Comparison of ENCODE assay signal across 11 cellular contexts in the genomic region with DNA sequence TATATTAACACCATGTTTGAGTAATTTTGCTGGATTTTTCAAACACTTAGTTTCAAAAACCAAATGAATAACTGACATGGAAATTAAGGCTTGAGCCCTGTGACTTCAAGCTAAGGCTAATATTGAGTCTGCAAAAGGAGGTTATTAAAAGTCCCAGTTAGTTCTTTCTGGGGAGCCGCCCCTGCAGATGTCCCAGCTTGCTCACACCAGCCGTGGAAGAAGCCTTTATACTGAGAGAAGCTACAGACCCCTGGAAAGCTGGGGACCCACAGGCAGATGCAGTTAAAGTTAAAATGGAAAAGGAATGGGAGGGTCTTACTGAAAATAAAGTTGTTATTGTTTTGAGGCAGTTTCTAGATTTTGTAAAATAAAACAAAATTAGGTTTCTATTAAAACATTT. TPM values are rescaled to one million over a fixed set of nuclear protein-coding genes. Genes with fewer than 3 reads are reported as not detected.
"Had no signal": no experiment of that assay in that cellular context is flagged by ENCODE, and none has a peak within 500 bp of the region (broad histone marks: within the 10 kb centered on the region; RNA-seq: fewer than 3 reads in every experiment).

No MANE protein-coding gene starts in this region.

- ATAC-seq: GM23338, HCT116 had no signal

- DNase-seq: GM23248, GOT3, H7, H9, HCEC 1CT, HFFc6 had no signal

- FAIRE-seq: H1, H54 had no signal

- H3K4me2 ChIP-seq: GM23338 had no signal

- H2AFZ ChIP-seq: GM23248, GM23338 had no signal

- H3K4me3 ChIP-seq: GM23248, GM23338, HAP-1 had no signal

- H3K9ac ChIP-seq: GM23248 had no signal

- H3K36me3 ChIP-seq: HAP-1 had no signal

- H3K27ac ChIP-seq: GM23248 had no signal

- H3K4me1 ChIP-seq: HAP-1 had no signal

- H3K9me3 ChIP-seq: HAP-1 had no signal

RNA-seq across cellular contexts. Expression of gene ZNF680, which starts 18.5 kb away (rescaled TPM):
- total RNA-seq: H7 had no signal
- polyA plus RNA-seq: H1 had no signal
